Comparison of ENCODE assay signal across 25 cellular contexts in the genomic region with DNA sequence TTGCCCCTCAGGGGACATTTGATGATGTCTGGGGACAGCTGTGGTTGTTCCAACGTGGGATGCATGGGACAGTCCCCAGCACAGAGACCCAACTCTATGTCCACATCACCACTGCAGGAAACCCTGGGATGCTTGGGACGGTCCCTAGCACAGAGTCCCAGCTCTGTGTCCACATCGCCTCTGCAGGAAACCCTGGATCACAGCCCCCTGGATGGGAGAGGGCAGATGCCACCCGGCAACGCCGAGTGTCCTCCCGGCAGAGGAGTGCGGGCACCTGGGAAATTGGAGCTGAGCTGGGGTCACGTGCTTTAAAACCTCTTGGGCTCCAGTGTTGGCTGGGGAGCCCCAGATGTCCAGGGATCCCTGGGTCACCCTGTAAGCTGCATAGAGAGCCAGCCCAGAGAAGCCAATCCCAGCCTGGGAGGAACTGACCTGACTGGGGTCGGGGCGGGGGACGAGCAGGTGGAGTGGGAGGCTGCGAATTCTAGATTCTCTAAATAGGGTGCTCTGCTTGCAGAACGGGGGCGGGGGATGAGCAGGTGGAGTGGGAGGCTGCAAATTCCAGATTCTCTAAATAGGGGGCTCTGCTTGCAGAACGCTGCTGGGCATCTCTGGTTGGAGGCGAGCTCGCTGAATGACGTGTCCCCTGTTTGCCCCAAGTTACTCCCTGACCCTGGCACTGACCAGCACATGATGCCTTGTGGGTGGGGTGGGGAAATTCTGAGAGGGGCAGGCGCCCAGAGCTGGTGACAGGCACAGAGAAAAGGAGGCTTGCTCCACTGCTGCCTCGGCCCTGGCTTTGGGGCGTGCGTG.
DNase-seq lines count a peak whose midpoint lies in the region; ATAC-seq and FAIRE-seq lines count a peak whose summit lies in the region.
"Had no signal": no experiment of that assay in that cellular context is flagged by ENCODE, and none has a peak within 500 bp of the region (broad histone marks: within the 10 kb centered on the region; RNA-seq: fewer than 3 reads in every experiment).

No MANE protein-coding gene starts in this region.

- H3K27ac ChIP-seq in caudate nucleus (ENCODE audit: low read depth, low read length) = peak overlapping the region; percentile 87
- peak overlapping the region; percentile 89 for H3K27ac ChIP-seq in temporal lobe (ENCODE audit: low read depth, low read length)
- H3K27ac ChIP-seq: adrenal gland, C4-2B, epithelial cell of prostate, left lung, prostate gland, sigmoid colon, SK-N-MC, upper lobe of left lung had no signal

- DNase-seq in NCI-H2171 (lab: John Stamatoyannopoulos, UW) (peak; percentile 49), caudate nucleus (lab: John Stamatoyannopoulos, UW) (peak in 54 of 61 donors; percentile 21 to 90 (median 58)), middle frontal gyrus (ENCODE audit: extremely low spot score, low spot score) (peak; percentile 40), HTR-8/SVneo (ENCODE audit: insufficient read length, low spot score) (no peak)
- DNase-seq in stimulated activated CD8-positive, alpha-beta memory T cell treated with anti-CD3 and anti-CD28 coated beads, Interleukin-4, amount 100 ng/mL, for 48 hours = no peak
- DNase-seq: activated CD4-positive, alpha-beta memory T cell treated with anti-CD3 and anti-CD28 coated beads for 36 hours; activated CD4-positive, alpha-beta T cell treated with anti-CD3 and anti-CD28 coated beads for 1 hour; activated naive CD4-positive, alpha-beta T cell treated with anti-CD3 and anti-CD28 coated beads, Interleukin-2, amount 10 ng/mL, durations not matched to agents 7 days and 5 days; adrenal gland; DND-41; GF-D8; mesenchymal stem cell; NCI-H446; sigmoid colon; stimulated activated CD4-positive, alpha-beta T cell treated with anti-CD3 and anti-CD28 coated beads, Interleukin-4, amount 100 ng/mL, for 1 hour; upper lobe of left lung had no signal

- no peak for ATAC-seq in HG03095 (IDR thresholded peaks at IDR 0.05; ENCODE audit: unreplicated experiment)
- ATAC-seq: HCT116, left lung had no signal

- no peak for FAIRE-seq in HTR-8/SVneo (lab: Jason Lieb, UNC)
- FAIRE-seq: islet of Langerhans had no signal

Comparison
In these comparisons a context has a peak if more than half of its experiments do, and no peak if none do; other contexts are left out.
1. DNase-seq: peak in NCI-H2171 (single experiment), caudate nucleus (54 of 61) and middle frontal gyrus (single experiment); none in stimulated activated CD8-positive, alpha-beta memory T cell treated with anti-CD3 and anti-CD28 coated beads, Interleukin-4, amount 100 ng/mL, for 48 hours (single experiment) and HTR-8/SVneo (single experiment).